In genomic region chr12:124107299-124107698, GRCh38 we compare ENCODE assay signal across 28 cellular contexts.
"Had no signal": no experiment of that assay in that cellular context is flagged by ENCODE, and none has a peak within 500 bp of the region (broad histone marks: within the 10 kb centered on the region; RNA-seq: fewer than 3 reads in every experiment).

No MANE protein-coding gene starts in this region.

- H3K9me3 ChIP-seq: esophagus squamous epithelium, lower lobe of right lung, psoas muscle, tibial artery had no signal

- H3K4me1 ChIP-seq: esophagus squamous epithelium, left lung, lower lobe of right lung, parathyroid adenoma, psoas muscle, sigmoid colon, stomach, tibial artery had no signal

- H3K79me2 ChIP-seq: parathyroid adenoma had no signal

- H3K36me3 ChIP-seq: esophagus squamous epithelium, left lung, lower lobe of right lung, sigmoid colon, stomach, tibial artery had no signal

- H3K36me3 Mint-ChIP-seq: stimulated activated memory B cell treated with anti-CD40 and anti-IgM and Interleukin-4, amounts not matched to agents 10 μg/mL and 1 μg/mL and 100 μg/mL, for 72 hours had no signal

- H3K4me3 Mint-ChIP-seq: activated T-helper 1 cell treated with anti-CD3 and anti-CD28 coated beads, Interleukin-12 subunit alpha, Interleukin-12 subunit beta, Interleukin-2, Interleukin-4 antibody, amounts not matched to agents 30 ng/mL and 10 ng/mL and 1 ng/mL, durations not matched to agents 14 hours and 24 hours and 36 hours; dendritic cell treated with granulocyte-macrophage colony-stimulating factor and Interleukin-4, amounts not matched to agents 40 ng/mL and 50 ng/mL, for 4 days; nephron progenitor cell; stimulated activated memory B cell treated with anti-CD40 and anti-IgM and Interleukin-4, amounts not matched to agents 10 μg/mL and 1 μg/mL and 100 μg/mL, for 72 hours; T-helper 1 cell treated with Interleukin-12 subunit alpha and Interleukin-12 subunit beta and Interleukin-4 antibody, amounts not matched to agents 30 μg/mL and 1 μg/mL, for 36 hours had no signal

- H3K4me3 ChIP-seq: esophagus squamous epithelium, left lung, lower lobe of right lung, psoas muscle, sigmoid colon, stomach, tibial artery had no signal

- ATAC-seq: activated CD4-positive, CD25-positive, alpha-beta regulatory T cell treated with anti-CD3 and anti-CD28 coated beads, Interleukin-2, amount 50 U/mL, for 24 hours; left lung; lower lobe of right lung; psoas muscle; stimulated activated memory B cell treated with anti-CD40 and anti-IgM and Interleukin-4, amounts not matched to agents 10 μg/mL and 1 μg/mL and 100 μg/mL, for 72 hours had no signal

- H3K27me3 Mint-ChIP-seq: stimulated activated memory B cell treated with anti-CD40 and anti-IgM and Interleukin-4, amounts not matched to agents 10 μg/mL and 1 μg/mL and 100 μg/mL, for 72 hours had no signal

- H2AFZ ChIP-seq: parathyroid adenoma had no signal

- H3K27me3 ChIP-seq: esophagus squamous epithelium, left lung, sigmoid colon, stomach, tibial artery had no signal

- H3K9ac ChIP-seq: parathyroid adenoma had no signal

- DNase-seq: activated CD4-positive, alpha-beta T cell treated with anti-CD3 and anti-CD28 coated beads for 48 hours; activated CD4-positive, alpha-beta T cell treated with anti-CD3 and anti-CD28 coated beads, Interleukin-2, amount 50 U/mL, for 48 hours; activated CD8-positive, alpha-beta memory T cell treated with anti-CD3 and anti-CD28 coated beads for 24 hours; activated naive CD4-positive, alpha-beta T cell treated with anti-CD3 and anti-CD28 coated beads, Interleukin-2, amount 50 U/mL, for 16 hours; amniotic stem cell; central memory CD4-positive, alpha-beta T cell; effector CD4-positive, alpha-beta T cell; esophagus squamous epithelium; left lung; lower lobe of right lung; nephron progenitor cell; nucleus accumbens; psoas muscle; sigmoid colon; small intestine; stimulated activated CD4-positive, alpha-beta T cell treated with anti-CD3 and anti-CD28 coated beads, Interleukin-4, amount 100 ng/mL, for 4 hours; stimulated activated CD8-positive, alpha-beta memory T cell treated with anti-CD3 and anti-CD28 coated beads, Interleukin-4, amount 100 ng/mL, for 48 hours; stomach; T-helper 9 cell; tibial artery had no signal

- H3K27ac Mint-ChIP-seq: activated T-helper 1 cell treated with anti-CD3 and anti-CD28 coated beads, Interleukin-12 subunit alpha, Interleukin-12 subunit beta, Interleukin-2, Interleukin-4 antibody, amounts not matched to agents 30 ng/mL and 10 ng/mL and 1 ng/mL, durations not matched to agents 14 hours and 24 hours and 36 hours; dendritic cell treated with granulocyte-macrophage colony-stimulating factor and Interleukin-4, amounts not matched to agents 40 ng/mL and 50 ng/mL, for 4 days; nephron progenitor cell; stimulated activated memory B cell treated with anti-CD40 and anti-IgM and Interleukin-4, amounts not matched to agents 10 μg/mL and 1 μg/mL and 100 μg/mL, for 72 hours; T-helper 1 cell treated with Interleukin-12 subunit alpha and Interleukin-12 subunit beta and Interleukin-4 antibody, amounts not matched to agents 30 μg/mL and 1 μg/mL, for 36 hours had no signal

- H3K27ac ChIP-seq: epithelial cell of prostate, esophagus squamous epithelium, left lung, lower lobe of right lung, parathyroid adenoma, psoas muscle, sigmoid colon, stomach, tibial artery, VCaP had no signal
